8 cellular contexts compared by ENCODE assay signal in the genomic region with DNA sequence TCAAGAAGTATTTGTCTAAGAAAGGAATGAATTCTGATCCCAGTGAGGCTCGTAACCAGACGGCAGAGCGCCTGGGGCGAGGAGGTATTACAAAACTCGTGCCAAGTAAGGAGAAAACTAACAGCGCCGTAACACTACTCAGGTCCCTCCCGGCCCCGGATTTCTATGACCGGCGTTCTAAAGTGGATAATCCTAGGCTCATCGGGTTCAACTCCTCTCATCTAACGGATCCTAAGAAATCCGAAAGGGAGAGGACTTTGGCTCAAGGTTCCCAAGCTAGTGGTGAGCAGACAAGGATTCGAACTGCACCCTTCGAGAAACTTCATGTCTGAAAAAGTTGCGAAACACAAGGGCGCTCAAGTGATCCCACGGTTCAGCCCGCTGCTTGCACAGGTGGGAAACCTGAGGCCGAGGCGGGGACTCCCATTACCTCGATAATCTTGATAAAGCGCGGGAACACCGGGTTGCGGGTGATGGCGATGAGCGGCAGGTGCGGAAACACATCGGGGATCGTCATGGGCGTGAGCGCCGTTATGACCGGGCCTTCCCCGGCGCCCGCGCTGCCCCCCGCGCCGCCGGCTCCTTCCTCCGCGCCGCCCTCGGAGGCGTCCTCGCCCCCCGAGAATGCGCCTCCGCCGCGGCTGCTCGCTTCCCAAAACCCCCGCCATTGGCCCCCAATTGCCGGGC. TPM values are rescaled to one million over a fixed set of nuclear protein-coding genes. Genes with fewer than 3 reads are reported as not detected.
DNase-seq lines count a peak whose midpoint lies in the region; ATAC-seq and TF ChIP-seq lines count a peak whose summit lies in the region.

No MANE protein-coding gene starts in this region.

- peaks cover 0 to 17% (median 10%) of the 10 kb centered on the region in 4 donors for H3K4me1 ChIP-seq in Peyer's patch
- H3K4me1 ChIP-seq in duodenal mucosa (ENCODE audit: control insufficient read depth in 1 of 2, insufficient read depth in 2 of 2, low read length in 2 of 2) = peaks cover 18 to 19% of the 10 kb centered on the region in 2 donors
- peaks cover 14% of the 10 kb centered on the region for H3K4me1 ChIP-seq in mucosa of stomach (ENCODE audit: control insufficient read depth, insufficient read depth, low read length)
- H3K4me1 ChIP-seq in aorta (ENCODE audit: control insufficient read depth in 1 of 2, insufficient read depth in 2 of 2, low read length in 2 of 2) = peaks cover 0 to 6% of the 10 kb centered on the region in 2 donors

- intact Hi-C loops in aorta (cut with DNase I) = no loop called here

- no peaks in the 10 kb centered on the region for H3K9me3 ChIP-seq in Peyer's patch
- no peaks in the 10 kb centered on the region for H3K9me3 ChIP-seq in duodenal mucosa (ENCODE audit: control insufficient read depth in 1 of 2, low read length in 2 of 2)
- H3K9me3 ChIP-seq in mucosa of stomach (ENCODE audit: control insufficient read depth, low read length) = no peaks in the 10 kb centered on the region
- H3K9me3 ChIP-seq in aorta (ENCODE audit: control insufficient read depth, low read length) = no peaks in the 10 kb centered on the region

- ATAC-seq in GM21423 (IDR thresholded peaks at IDR 0.05; ENCODE audit: unreplicated experiment) (peak; percentile 0), aorta (ENCODE audit: low FRiP score) (no peak), GM18498 (IDR thresholded peaks at IDR 0.05; ENCODE audit: unreplicated experiment) (no peak)

- H3K9ac ChIP-seq in duodenal mucosa (ENCODE audit: low read depth in 1 of 2, low read length in 2 of 2) = peak overlapping the region; percentile 68 to 82
- peak overlapping the region; percentile 79 for H3K9ac ChIP-seq in mucosa of stomach (ENCODE audit: low read length)

- no peak for TF ChIP-seq POLR2A in Peyer's patch (IDR thresholded peaks at IDR 0.05)

- H3K4me3 ChIP-seq in Peyer's patch (peak overlapping the region; percentile 78 to 100 (median 98)), duodenal mucosa (ENCODE audit: low read depth in 1 of 2, low read length in 2 of 2) (peak overlapping the region; percentile 69 to 91), mucosa of stomach (ENCODE audit: low read length) (peak overlapping the region; percentile 89), aorta (ENCODE audit: low read length in 2 of 2) (peak overlapping the region; percentile 67 to 97)

- peak in 1 of 3 donors; percentile 61 for DNase-seq in Peyer's patch
- peak in 1 of 2 donors; percentile 57 for DNase-seq in aorta
- DNase-seq in ureter (ENCODE audit: low spot score) = no peak

- no peaks in the 10 kb centered on the region for H3K27me3 ChIP-seq in Peyer's patch
- H3K27me3 ChIP-seq in duodenal mucosa (ENCODE audit: control insufficient read depth in 1 of 2, insufficient read depth in 2 of 2, low read length in 2 of 2) = no peaks in the 10 kb centered on the region
- no peaks in the 10 kb centered on the region for H3K27me3 ChIP-seq in mucosa of stomach (ENCODE audit: control insufficient read depth, insufficient read depth, low read length)
- H3K27me3 ChIP-seq in aorta (ENCODE audit: control insufficient read depth in 1 of 2, insufficient read depth in 2 of 2, low read length in 1 of 2) = no peaks in the 10 kb centered on the region

- WGBS in aorta, 2 donors = 1% methylated on average over 46 to 58 of the region's 58 CpGs

- H3K27ac ChIP-seq in C4-2B (peak overlapping the region; percentile 84), Peyer's patch (peak overlapping the region; percentile 90 to 97 (median 94)), duodenal mucosa (ENCODE audit: low read depth, low read length) (peak overlapping the region; percentile 72), aorta (ENCODE audit: low read depth in 1 of 2, low read length in 2 of 2) (peak overlapping the region; percentile 62 to 77)

- H3K36me3 ChIP-seq in Peyer's patch = no peaks in the 10 kb centered on the region
- H3K36me3 ChIP-seq in duodenal mucosa (ENCODE audit: control insufficient read depth in 1 of 2, insufficient read depth in 2 of 2, low read length in 2 of 2) = no peaks in the 10 kb centered on the region
- H3K36me3 ChIP-seq in mucosa of stomach (ENCODE audit: control insufficient read depth, insufficient read depth, low read length) = no peaks in the 10 kb centered on the region
- H3K36me3 ChIP-seq in aorta (ENCODE audit: control insufficient read depth in 1 of 2, insufficient read depth in 2 of 2, low read length in 1 of 2) = no peaks in the 10 kb centered on the region

- TF ChIP-seq CTCF in C4-2B (conservative IDR thresholded peaks at IDR 0.05) (no peak), Peyer's patch (IDR thresholded peaks at IDR 0.05) (no peak)

RNA-seq across cellular contexts. Expression of gene LONP1, which starts 0.5 kb away (rescaled TPM):
- total RNA-seq in Peyer's patch (10 to 100 TPM; 31.7 to 75.9 (median 47.4) TPM), aorta (10 to 100 TPM; 40.3 to 46.4 TPM), ureter (61.3 TPM)
- polyA plus RNA-seq in aorta = 10 to 100 TPM; 20.4 to 64.6 TPM

RNA-seq across cellular contexts. Expression of gene CATSPERD, which starts 1.0 kb away (rescaled TPM):
- total RNA-seq in Peyer's patch (not detected), aorta (not detected), ureter (not detected)
- not detected for polyA plus RNA-seq in aorta

RNA-seq across cellular contexts. Expression of gene RPL36, which starts 29.3 kb away (rescaled TPM):
- total RNA-seq in Peyer's patch (100 to 1,000 TPM; 170 to 440 (median 262) TPM), aorta (100 to 1,000 TPM; 521 to 587 TPM), ureter (962 TPM)
- 1,000 to 10,000 TPM in 1 of 2 donors, 100 to 1,000 TPM in 1; 977 to 1,438 TPM for polyA plus RNA-seq in aorta

RNA-seq across cellular contexts. Expression of gene HSD11B1L, which starts 38.6 kb away (rescaled TPM):
- 10 to 100 TPM in 1 of 4 donors, 1 to 10 TPM in 2, not detected in 1; 4.9 to 17.3 (median 7.2) TPM for total RNA-seq in Peyer's patch
- 1 to 10 TPM; 3.9 to 5.7 TPM for total RNA-seq in aorta
- 10 to 100 TPM in 1 of 2 donors, 1 to 10 TPM in 1; 8.5 to 12.0 TPM for polyA plus RNA-seq in aorta
- total RNA-seq in ureter = 2.8 TPM

RNA-seq across cellular contexts. Expression of gene MICOS13, which starts 39.1 kb away (rescaled TPM):
- total RNA-seq in Peyer's patch (10 to 100 TPM; 11.6 to 48.0 (median 40.0) TPM), aorta (10 to 100 TPM; 35.4 to 39.0 TPM), ureter (68.4 TPM)
- 100 to 1,000 TPM; 100 to 103 TPM for polyA plus RNA-seq in aorta
